In the genomic region with DNA sequence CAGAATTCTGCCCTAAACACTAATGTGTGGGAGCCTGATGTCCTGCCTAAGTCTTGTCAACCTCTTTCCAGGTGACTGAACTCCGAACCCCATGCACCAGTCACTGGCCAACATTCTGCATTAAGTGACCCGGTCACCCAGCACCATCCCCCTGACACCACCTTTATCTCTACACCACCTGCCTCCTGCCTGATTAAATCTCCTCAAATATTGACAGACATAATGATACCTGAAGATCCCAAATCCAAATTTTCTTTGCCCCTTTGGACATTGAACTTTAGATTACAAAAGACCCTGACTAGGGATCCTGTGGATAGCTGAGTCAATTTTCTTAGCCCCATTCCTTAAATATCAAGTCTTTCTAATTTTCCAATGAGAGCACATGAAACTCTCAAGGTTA, we compare ENCODE assay signal across 25 cellular contexts.
"Had no signal": no experiment of that assay in that cellular context is flagged by ENCODE, and none has a peak within 500 bp of the region (broad histone marks: within the 10 kb centered on the region; RNA-seq: fewer than 3 reads in every experiment).

No MANE protein-coding gene starts in this region.

- H3K27me3 ChIP-seq: colonic mucosa, esophagus squamous epithelium, gastrocnemius medialis, heart right ventricle had no signal

- H3K9me3 ChIP-seq: colonic mucosa, esophagus squamous epithelium, gastrocnemius medialis, heart right ventricle, left ventricle myocardium inferior, lower lobe of right lung, mucosa of descending colon had no signal

- H3K4me3 ChIP-seq: colonic mucosa, esophagus squamous epithelium, gastrocnemius medialis, heart right ventricle, left ventricle myocardium inferior, lower lobe of right lung, mucosa of descending colon had no signal

- H3K4me1 ChIP-seq: colonic mucosa, lower lobe of right lung had no signal

- H3K27ac ChIP-seq: colonic mucosa, epithelial cell of prostate, esophagus squamous epithelium, heart right ventricle, left ventricle myocardium inferior, lower lobe of right lung had no signal

- H3K36me3 ChIP-seq: colonic mucosa, esophagus squamous epithelium, gastrocnemius medialis, heart right ventricle, left ventricle myocardium inferior, lower lobe of right lung had no signal

- FAIRE-seq: endometrium, islet of Langerhans, keratinocyte had no signal

- DNase-seq: colonic mucosa; cortex of kidney; effector CD8-positive, alpha-beta T cell; effector memory CD8-positive, alpha-beta T cell; endodermal cell; erythroblast; esophagus squamous epithelium; foreskin fibroblast; foreskin melanocyte; gastrocnemius medialis; glutamatergic neuron; head of caudate nucleus; heart right ventricle; hippocampal formation; left cardiac atrium; left ventricle myocardium inferior; lower lobe of right lung; mesenchymal stem cell; mucosa of descending colon; naive B cell had no signal

- ATAC-seq: effector memory CD8-positive, alpha-beta T cell; esophagus mucosa; heart right ventricle; left cardiac atrium; lower lobe of right lung; mucosa of descending colon had no signal
